Comparison of ENCODE assay signal across 10 cellular contexts in the genomic region with DNA sequence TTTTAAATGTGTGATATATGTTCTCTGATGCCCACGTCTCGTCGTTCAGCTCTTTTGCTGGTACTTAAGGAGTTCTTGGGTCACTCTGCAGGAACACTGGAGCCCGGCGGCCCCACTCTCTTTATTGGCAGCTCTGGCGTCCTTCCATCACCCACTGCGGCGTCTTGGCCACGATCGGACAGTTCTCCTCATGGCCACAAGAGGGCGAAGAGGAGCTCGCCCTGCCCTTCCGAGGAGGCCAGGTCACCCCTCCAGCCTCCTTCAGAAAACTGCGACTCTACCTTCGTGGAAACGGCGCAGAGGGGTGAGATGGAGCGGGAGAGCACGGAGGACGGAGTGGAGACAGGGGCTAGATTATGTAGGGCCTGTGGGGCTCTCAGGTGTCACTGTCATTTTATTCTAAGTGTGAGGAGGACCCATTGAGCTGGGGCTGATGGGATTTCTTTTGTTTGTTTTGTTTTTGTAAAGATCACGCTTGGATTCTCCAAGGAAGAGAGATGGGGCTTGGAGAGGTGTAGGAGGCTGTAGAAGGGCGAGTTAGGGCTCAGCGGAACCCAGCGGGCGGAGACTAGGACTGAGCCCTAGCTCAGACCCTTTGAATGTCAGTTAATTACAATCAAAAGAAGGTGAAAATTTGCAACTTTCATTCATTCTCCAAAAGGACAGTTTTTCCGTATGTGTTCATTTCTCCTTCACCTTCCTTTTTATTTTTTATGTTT. TPM values are rescaled to one million over a fixed set of nuclear protein-coding genes. Genes with fewer than 3 reads are reported as not detected.
A peak's percentile ranks its signal among the peaks of the same experiment; 100 is the strongest.
DNase-seq lines count a peak whose midpoint lies in the region; ATAC-seq and TF ChIP-seq lines count a peak whose summit lies in the region.
"Had no signal": no experiment of that assay in that cellular context is flagged by ENCODE, and none has a peak within 500 bp of the region (broad histone marks: within the 10 kb centered on the region; RNA-seq: fewer than 3 reads in every experiment).

No MANE protein-coding gene starts in this region.

- POLR2A ChIA-PET in HEK293T (lab: Yijun Ruan, JAX): no interaction called here

- no peaks in the 10 kb centered on the region for H3K27me3 ChIP-seq in DOHH2 (ENCODE audit: control insufficient read depth, low read length)
- no peaks in the 10 kb centered on the region for H3K27me3 ChIP-seq in WERI-Rb-1 (ENCODE audit: insufficient read depth, low read depth, severe bottlenecking)
- no peaks in the 10 kb centered on the region for H3K27me3 ChIP-seq in liver (ENCODE audit: control insufficient read depth in 4 of 4, insufficient read depth in 4 of 4, low read length in 3 of 4)
- no peaks in the 10 kb centered on the region for H3K27me3 ChIP-seq in colonic mucosa
- H3K27me3 ChIP-seq in effector memory CD4-positive, alpha-beta T cell (replicated peaks; ENCODE audit: control insufficient read depth, insufficient read depth, low read length, poor library complexity, severe bottlenecking): no peaks in the 10 kb centered on the region

- 66% methylated on average over 26 of the region's 26 CpGs for WGBS in liver

- H3K4me3 ChIP-seq in DOHH2 (ENCODE audit: low read length) (no peak overlapping the region), WERI-Rb-1 (ENCODE audit: low read depth, low read length) (no peak overlapping the region), liver (ENCODE audit: low read depth in 1 of 3, low read length in 3 of 3) (no peak overlapping the region), colonic mucosa (no peak overlapping the region)
- no peak overlapping the region for H3K4me3 ChIP-seq in effector memory CD4-positive, alpha-beta T cell (ENCODE audit: insufficient read depth, low read depth, low read length, poor library complexity, severe bottlenecking)

- no peaks in the 10 kb centered on the region for H3K4me1 ChIP-seq in DOHH2 (ENCODE audit: control insufficient read depth, low read length)
- H3K4me1 ChIP-seq in liver (ENCODE audit: control insufficient read depth in 4 of 4, insufficient read depth in 4 of 4, low read length in 3 of 4): no peaks in the 10 kb centered on the region
- no peaks in the 10 kb centered on the region for H3K4me1 ChIP-seq in colonic mucosa
- no peaks in the 10 kb centered on the region for H3K4me1 ChIP-seq in effector memory CD4-positive, alpha-beta T cell (ENCODE audit: control insufficient read depth, insufficient read depth, low read length, poor library complexity, severe bottlenecking)

- H3K27ac ChIP-seq in DOHH2 (ENCODE audit: low read depth, low read length): no peak overlapping the region
- no peak overlapping the region for H3K27ac ChIP-seq in WERI-Rb-1
- no peak overlapping the region for H3K27ac ChIP-seq in liver (ENCODE audit: low read depth in 1 of 2, low read length in 2 of 2)
- H3K27ac ChIP-seq in colonic mucosa: no peak overlapping the region
- no peak overlapping the region for H3K27ac ChIP-seq in effector memory CD4-positive, alpha-beta T cell (ENCODE audit: insufficient read depth, low read length, poor library complexity, severe bottlenecking)

- no peaks in the 10 kb centered on the region for H3F3A ChIP-seq in DOHH2 (ENCODE audit: control insufficient read depth, insufficient read depth)

- H3K4me2 ChIP-seq in DOHH2 (ENCODE audit: low read length): no peak overlapping the region

- H4K20me1 ChIP-seq in DOHH2 (ENCODE audit: control insufficient read depth, insufficient read depth, low read depth, low read length): no peaks in the 10 kb centered on the region

- peaks cover 8% of the 10 kb centered on the region; the same call in 1 of the 2 replicates for H3K9me3 ChIP-seq in DOHH2 (ENCODE audit: control insufficient read depth, insufficient read depth, low read length)
- no peaks in the 10 kb centered on the region for H3K9me3 ChIP-seq in WERI-Rb-1 (ENCODE audit: severe bottlenecking)
- H3K9me3 ChIP-seq in liver (ENCODE audit: control insufficient read depth in 4 of 4, low read length in 3 of 4): peaks cover 0 to 8% (median 5%) of the 10 kb centered on the region in 4 donors
- no peaks in the 10 kb centered on the region for H3K9me3 ChIP-seq in colonic mucosa
- H3K9me3 ChIP-seq in effector memory CD4-positive, alpha-beta T cell (ENCODE audit: control insufficient read depth, low read length): no peaks in the 10 kb centered on the region

- TF ChIP-seq CTCF in DOHH2 (IDR thresholded peaks at IDR 0.05; ENCODE audit: low read depth, low read length, poor library complexity, severe bottlenecking) (peak; percentile 73), WERI-Rb-1 (IDR thresholded peaks at IDR 0.05; ENCODE audit: low read depth, low read length) (peak; percentile 80), liver (IDR thresholded peaks at IDR 0.05; ENCODE audit: low read depth, low read length, missing input control) (peak; percentile 27), colonic mucosa (IDR thresholded peaks at IDR 0.05) (no peak)

- CTCF ChIA-PET in HEK293T (lab: Yijun Ruan, JAX): interaction anchor here (0.6 to 1.3 kb wide), 7 partner anchors 9 to 1361 kb away, joined by 3 to 4 read pairs (median 3); no protein-coding TSS in a partner anchor

- H3K36me3 ChIP-seq in DOHH2 (ENCODE audit: control insufficient read depth, low read length) (no peaks in the 10 kb centered on the region), WERI-Rb-1 (no peaks in the 10 kb centered on the region), liver (ENCODE audit: control insufficient read depth in 4 of 4, insufficient read depth in 3 of 4, low read depth in 1 of 4, low read length in 3 of 4) (no peaks in the 10 kb centered on the region), colonic mucosa (no peaks in the 10 kb centered on the region)
- H3K36me3 ChIP-seq in effector memory CD4-positive, alpha-beta T cell (ENCODE audit: control insufficient read depth, insufficient read depth, low read length): no peaks in the 10 kb centered on the region

- ATAC-seq in GM18517 (IDR thresholded peaks at IDR 0.05; ENCODE audit: unreplicated experiment): no peak

- H3K79me2 ChIP-seq in DOHH2 (ENCODE audit: control insufficient read depth, low read length): no peaks in the 10 kb centered on the region

- TF ChIP-seq RAD21 in liver (IDR thresholded peaks at IDR 0.05): peak in 1 of 2 donors; percentile 32

- H3K9ac ChIP-seq in liver (ENCODE audit: low read depth in 1 of 2, low read length in 2 of 2) (no peak overlapping the region), colonic mucosa (ENCODE audit: low read depth in 2 of 2, low read length in 2 of 2) (no peak overlapping the region)

- DNase-seq in HEK293T (ENCODE audit: extremely low spot score) (peak; percentile 69), WERI-Rb-1 (peak; percentile 33), colonic mucosa (no peak)
- no peak for DNase-seq in effector memory CD4-positive, alpha-beta T cell
- DNase-seq in activated effector memory CD4-positive, alpha-beta T cell treated with Interleukin-2 at 50 U/mL for 16 hours: no peak
- DNase-seq: NK-92 treated with Interleukin-12 subunit alpha and Interleukin-12 subunit beta, amount 100 ng/mL, for 24 hours had no signal

- intact Hi-C loops in colonic mucosa (cut with DNase I): no loop called here

- no peaks in the 10 kb centered on the region for H3K9me2 ChIP-seq in DOHH2 (replicated peaks; ENCODE audit: control insufficient read depth, low read length)

TF ChIP-seq in HEK293T, 16 proteins besides CTCF, POLR2A, EP300 and RAD21:
- no peak for TF ChIP-seq SUZ12 (IDR thresholded peaks at IDR 0.05)
- no peak for TF ChIP-seq FOXM1 (IDR thresholded peaks at IDR 0.05; ENCODE audit: borderline replicate concordance)
- no peak for TF ChIP-seq TARDBP (IDR thresholded peaks at IDR 0.05)
- no peak for TF ChIP-seq LEF1 (IDR thresholded peaks at IDR 0.05; ENCODE audit: borderline replicate concordance)
- no peak for TF ChIP-seq ARNT (IDR thresholded peaks at IDR 0.05)
- no peak for TF ChIP-seq BHLHE40 (IDR thresholded peaks at IDR 0.05; ENCODE audit: borderline replicate concordance)
- no peak for TF ChIP-seq SP1 (IDR thresholded peaks at IDR 0.05)
- no peak for TF ChIP-seq NFRKB (IDR thresholded peaks at IDR 0.05)
- TF ChIP-seq L3MBTL2 (conservative IDR thresholded peaks at IDR 0.05): no peak

TF ChIP-seq in liver, 16 proteins besides CTCF, POLR2A, EP300 and RAD21:
- TF ChIP-seq RXRA (IDR thresholded peaks at IDR 0.05) (no peak), ZBTB33 (IDR thresholded peaks at IDR 0.05) (no peak), SP1 (IDR thresholded peaks at IDR 0.05) (no peak), HNF4G (IDR thresholded peaks at IDR 0.05) (no peak), NR2F2 (IDR thresholded peaks at IDR 0.05) (no peak)

RNA-seq across cellular contexts. Expression of gene GABRA5, which starts 28.0 kb away (rescaled TPM):
- total RNA-seq in liver (not detected), colonic mucosa (not detected)
- not detected for polyA plus RNA-seq in liver
- total RNA-seq: lung microvascular endothelial cell had no signal

Comparison
In these comparisons a context has a peak if more than half of its experiments do, and no peak if none do; other contexts are left out.
1. DNase-seq: peak in HEK293T (single experiment) and WERI-Rb-1 (single experiment); none in colonic mucosa (single experiment), effector memory CD4-positive, alpha-beta T cell (0 of 3) and activated effector memory CD4-positive, alpha-beta T cell treated with Interleukin-2 at 50 U/mL for 16 hours (single experiment).